In genomic region chr9:77848428-77848827, GRCh38 we compare ENCODE assay signal across 1 cellular context.
TF ChIP-seq lines count a peak whose summit lies in the region.

No MANE protein-coding gene starts in this region.

TF ChIP-seq in SK-N-SH treated with all-trans-retinoic acid at 6 μM for 48 hours, 23 proteins besides CTCF, POLR2A, EP300 and RAD21 (continued from another document):
- TF ChIP-seq CSRNP3 (CRISPR knock-in tag; IDR thresholded peaks at IDR 0.05) (no peak), RARB (CRISPR knock-in tag; IDR thresholded peaks at IDR 0.05) (no peak), GLIS3 (CRISPR knock-in tag; IDR thresholded peaks at IDR 0.05) (no peak)
- TF ChIP-seq, protein P1, sequence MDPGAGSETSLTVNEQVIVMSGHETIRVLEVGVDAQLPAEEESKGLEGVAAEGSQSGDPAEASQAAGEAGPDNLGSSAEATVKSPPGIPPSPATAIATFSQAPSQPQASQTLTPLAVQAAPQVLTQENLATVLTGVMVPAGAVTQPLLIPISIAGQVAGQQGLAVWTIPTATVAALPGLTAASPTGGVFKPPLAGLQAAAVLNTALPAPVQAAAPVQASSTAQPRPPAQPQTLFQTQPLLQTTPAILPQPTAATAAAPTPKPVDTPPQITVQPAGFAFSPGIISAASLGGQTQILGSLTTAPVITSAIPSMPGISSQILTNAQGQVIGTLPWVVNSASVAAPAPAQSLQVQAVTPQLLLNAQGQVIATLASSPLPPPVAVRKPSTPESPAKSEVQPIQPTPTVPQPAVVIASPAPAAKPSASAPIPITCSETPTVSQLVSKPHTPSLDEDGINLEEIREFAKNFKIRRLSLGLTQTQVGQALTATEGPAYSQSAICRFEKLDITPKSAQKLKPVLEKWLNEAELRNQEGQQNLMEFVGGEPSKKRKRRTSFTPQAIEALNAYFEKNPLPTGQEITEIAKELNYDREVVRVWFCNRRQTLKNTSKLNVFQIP (CRISPR knock-in tag; IDR thresholded peaks at IDR 0.05; ENCODE audit: borderline replicate concordance, low read depth): no peak
